Comparison of ENCODE assay signal across 8 cellular contexts in the genomic region with DNA sequence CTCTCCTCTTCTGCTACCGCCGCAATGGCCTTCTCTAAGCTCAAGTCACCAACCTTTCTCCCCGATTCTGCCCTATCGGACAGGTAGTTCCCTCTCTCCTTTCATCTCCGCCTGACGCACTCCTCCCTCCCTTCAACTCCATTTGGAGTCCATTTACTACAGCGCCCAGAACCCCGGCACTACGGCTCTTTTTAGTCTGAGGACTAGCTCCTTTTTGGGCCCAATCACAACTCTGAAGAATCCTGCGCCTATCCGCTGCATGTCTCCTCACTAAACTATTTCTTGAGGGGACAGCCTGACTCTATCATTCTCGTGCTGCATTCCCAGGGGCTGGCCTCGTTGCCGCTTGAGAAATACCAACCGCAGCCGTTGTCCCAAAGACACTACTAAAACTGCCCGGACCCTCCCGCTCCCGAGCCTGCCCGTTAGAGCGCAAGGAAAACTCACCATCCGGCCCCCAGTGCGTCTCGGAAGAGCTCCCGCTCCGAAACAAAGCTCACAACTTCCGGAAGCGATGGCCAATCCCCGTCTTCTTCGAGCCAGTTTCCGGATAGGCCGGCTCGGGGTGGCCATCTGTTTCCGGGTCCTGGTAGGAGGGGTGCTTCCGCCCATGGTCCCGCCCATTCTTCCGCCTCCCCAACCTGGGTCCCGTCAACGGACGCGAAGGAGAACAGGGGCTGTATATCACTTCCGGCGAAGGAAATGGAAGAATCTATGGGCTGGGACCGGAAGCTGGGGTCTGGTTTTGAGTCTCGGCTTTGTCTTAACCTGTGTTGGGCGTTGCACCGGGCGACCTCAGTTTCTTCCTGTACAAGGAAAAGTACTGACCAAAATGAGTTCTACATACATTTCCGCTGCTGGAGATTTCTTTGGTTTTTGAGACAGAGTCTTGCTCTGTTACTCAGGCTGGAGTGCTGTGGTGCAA.
DNase-seq lines count a peak whose midpoint lies in the region; ATAC-seq lines count a peak whose summit lies in the region.

A gene (minus strand): TSS at position 491 of the 925 bp plus-strand sequence. CDS start 2,776 bp downstream, outside the sequence.

- DNase-seq in AG08396 (ENCODE audit: low spot score) (peak; percentile 98), NCI-H345 treated with DMSO at 0.1 percent for 48 hours (lab: John Stamatoyannopoulos, UW; ENCODE audit: unreplicated experiment) (peak; percentile 92), islet precursor cell (peak; percentile 97)
- peak; percentile 78 to 89 (median 87) for DNase-seq in activated CD4-positive, CD25-positive, alpha-beta regulatory T cell (lab: John Stamatoyannopoulos, UW)
- DNase-seq in central memory CD4-positive, alpha-beta T cell = peak; percentile 93
- DNase-seq in stimulated activated CD4-positive, alpha-beta T cell treated with anti-CD3 and anti-CD28 coated beads, Interleukin-12 subunit alpha, Interleukin-12 subunit beta, amount 100 ng/mL, for 48 hours (ENCODE audit: low read depth in 2 of 3, low spot score in 1 of 3) = peak; percentile 94 to 96 (median 95)

- peak; percentile 96 for ATAC-seq in GM19023 (IDR thresholded peaks at IDR 0.05; ENCODE audit: unreplicated experiment)
- ATAC-seq in HG03280 (IDR thresholded peaks at IDR 0.05; ENCODE audit: unreplicated experiment) = peak; percentile 98

Comparison
In these comparisons a context has a peak if more than half of its experiments do, and no peak if none do; other contexts are left out.
1. Peak in every context shown above with its lines: DNase-seq and ATAC-seq.